In the genomic region with DNA sequence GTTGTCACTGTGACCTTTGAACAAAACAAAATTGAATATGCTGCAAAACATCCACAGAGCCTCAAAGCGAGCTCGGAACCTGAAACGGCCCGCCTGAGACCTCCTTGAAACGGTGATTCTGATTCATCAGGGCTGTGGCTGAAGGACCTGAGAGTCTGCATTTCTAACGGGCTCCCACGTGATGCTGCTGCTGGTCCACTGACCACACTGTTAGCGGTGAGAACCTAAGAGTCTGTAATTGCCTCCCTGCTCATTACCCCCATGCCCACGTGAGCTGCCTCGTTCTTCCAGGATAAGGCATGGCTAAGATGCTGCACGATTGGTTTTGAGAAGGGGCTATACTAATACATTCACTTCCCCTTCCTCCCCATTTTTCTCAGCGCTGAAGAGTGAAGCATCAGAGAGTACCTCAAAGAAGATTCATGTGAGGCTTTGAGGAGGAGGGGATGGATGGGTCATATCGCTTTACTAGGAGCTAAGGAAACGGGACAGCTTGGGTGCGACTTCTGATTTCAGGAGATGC, we compare ENCODE assay signal across 9 cellular contexts. TPM values are rescaled to one million over a fixed set of nuclear protein-coding genes. Genes with fewer than 3 reads are reported as not detected.
DNase-seq lines count a peak whose midpoint lies in the region; TF ChIP-seq lines count a peak whose summit lies in the region.
"Had no signal": no experiment of that assay in that cellular context is flagged by ENCODE, and none has a peak within 500 bp of the region (broad histone marks: within the 10 kb centered on the region; RNA-seq: fewer than 3 reads in every experiment).

No MANE protein-coding gene starts in this region.

- DNase-seq in activated CD4-positive, alpha-beta T cell treated with anti-CD3 and anti-CD28 coated beads, Interleukin-2, amount 10 ng/mL, durations not matched to agents 24 days and 14 days, result no peak
- no peak for DNase-seq in activated CD4-positive, alpha-beta T cell treated with anti-CD3 and anti-CD28 coated beads, Interleukin-2, amount 50 U/mL, for 4 hours
- no peak for DNase-seq in Peyer's patch
- DNase-seq in testis, result no peak
- no peak for DNase-seq in OCI-M2 (lab: John Stamatoyannopoulos, UW; ENCODE audit: unreplicated experiment)
- DNase-seq in DMS114 treated with DMSO at 0.1 percent for 48 hours (lab: John Stamatoyannopoulos, UW; ENCODE audit: unreplicated experiment), result no peak
- no peak for DNase-seq in ecto neural progenitor cell (ENCODE audit: low spot score)

- H3K36me3 ChIP-seq in Peyer's patch, result no peaks in the 10 kb centered on the region
- H3K36me3 ChIP-seq in iPS-20b (ENCODE audit: insufficient read depth, low read depth, low read length), result no peaks in the 10 kb centered on the region
- H3K36me3 ChIP-seq in testis (ENCODE audit: low read depth, missing control alignments), result no peaks in the 10 kb centered on the region
- H3K36me3 ChIP-seq: right atrium auricular region had no signal

- no peaks in the 10 kb centered on the region for H3K36me3 Mint-ChIP-seq in activated CD4-positive, alpha-beta T cell treated with anti-CD3 and anti-CD28 coated beads, Interleukin-2, amount 10 ng/mL, durations not matched to agents 24 days and 14 days (ENCODE audit: low read depth)

- no peaks in the 10 kb centered on the region for H3K27me3 ChIP-seq in Peyer's patch
- peaks cover 68% of the 10 kb centered on the region for H3K27me3 ChIP-seq in iPS-20b (ENCODE audit: insufficient read depth, low read length)
- no peaks in the 10 kb centered on the region for H3K27me3 ChIP-seq in testis
- H3K27me3 ChIP-seq: right atrium auricular region had no signal

- no peaks in the 10 kb centered on the region for H3K9me3 Mint-ChIP-seq in activated CD4-positive, alpha-beta T cell treated with anti-CD3 and anti-CD28 coated beads, Interleukin-2, amount 10 ng/mL, durations not matched to agents 24 days and 14 days

- no peaks in the 10 kb centered on the region for H3K9me3 ChIP-seq in Peyer's patch
- no peaks in the 10 kb centered on the region for H3K9me3 ChIP-seq in iPS-20b (ENCODE audit: insufficient read depth, low read depth, low read length)
- H3K9me3 ChIP-seq in testis, result no peaks in the 10 kb centered on the region
- H3K9me3 ChIP-seq: right atrium auricular region had no signal

- peak overlapping the region; percentile 2 to 47 (median 37) for H3K4me3 ChIP-seq in Peyer's patch
- peak overlapping the region; percentile 70; the same call in 1 of the 2 replicates for H3K4me3 ChIP-seq in iPS-20b (ENCODE audit: low read length)
- peak overlapping the region; percentile 31 to 39 for H3K4me3 ChIP-seq in testis

- intact Hi-C loops in activated CD4-positive, alpha-beta T cell treated with anti-CD3 and anti-CD28 coated beads, Interleukin-2, amount 10 ng/mL, durations not matched to agents 24 days and 14 days (cut with micrococcal nuclease), result loop anchor here (1.0 to 5.0 kb wide), 4 partner anchors 10 to 230 kb away; partner anchors contain the start of gene TLR5
- intact Hi-C loops in testis (cut with DNase I; ENCODE audit: low total_unique reads), result loop anchor here (10.0 kb wide), 1 partner anchor 551 kb away; no protein-coding TSS in a partner anchor

- peaks cover 2% of the 10 kb centered on the region for H3K4me1 Mint-ChIP-seq in activated CD4-positive, alpha-beta T cell treated with anti-CD3 and anti-CD28 coated beads, Interleukin-2, amount 10 ng/mL, durations not matched to agents 24 days and 14 days

- TF ChIP-seq POLR2A in Peyer's patch (IDR thresholded peaks at IDR 0.05), result no peak
- TF ChIP-seq POLR2A in testis (IDR thresholded peaks at IDR 0.05), result no peak

- H3K27me3 Mint-ChIP-seq in activated CD4-positive, alpha-beta T cell treated with anti-CD3 and anti-CD28 coated beads, Interleukin-2, amount 10 ng/mL, durations not matched to agents 24 days and 14 days, result peaks cover 60% of the 10 kb centered on the region

- H3K4me1 ChIP-seq in Peyer's patch (peaks cover 0 to 21% (median 6%) of the 10 kb centered on the region in 4 donors), iPS-20b (ENCODE audit: insufficient read depth, low read length) (peaks cover 17% of the 10 kb centered on the region), testis (peaks cover 7% of the 10 kb centered on the region)

- H3K9ac ChIP-seq in iPS-20b (ENCODE audit: low read depth, low read length), result no peak overlapping the region

- H3K27ac ChIP-seq in Peyer's patch (peak overlapping the region in 1 of 4 donors; percentile 40), iPS-20b (ENCODE audit: low read length) (no peak overlapping the region), testis (no peak overlapping the region)

- WGBS in testis, 2 donors, result 26 to 35% methylated on average over 15 of the region's 15 CpGs

- no peak for TF ChIP-seq CTCF in Peyer's patch (IDR thresholded peaks at IDR 0.05)
- TF ChIP-seq CTCF in testis (IDR thresholded peaks at IDR 0.05), result peak in 1 of 3 experiments; percentile 95

- no peak overlapping the region for H3K27ac Mint-ChIP-seq in activated CD4-positive, alpha-beta T cell treated with anti-CD3 and anti-CD28 coated beads, Interleukin-2, amount 10 ng/mL, durations not matched to agents 24 days and 14 days

- peak overlapping the region; percentile 13 for H3K4me3 Mint-ChIP-seq in activated CD4-positive, alpha-beta T cell treated with anti-CD3 and anti-CD28 coated beads, Interleukin-2, amount 10 ng/mL, durations not matched to agents 24 days and 14 days

RNA-seq across cellular contexts. Expression of gene TLR5, which starts 9.7 kb away (rescaled TPM):
- 0.09 TPM in 1 of 2 replicates, not detected in the other for total RNA-seq in activated CD4-positive, alpha-beta T cell treated with anti-CD3 and anti-CD28 coated beads, Interleukin-2, amount 10 ng/mL, durations not matched to agents 24 days and 14 days
- total RNA-seq in Peyer's patch (1 to 10 TPM in 3 of 4 donors, under 1 TPM in 1; 0.85 to 6.6 (median 2.3) TPM), testis (10 to 100 TPM in 1 of 2 donors, 1 to 10 TPM in 1; 4.2 to 13.8 TPM)
- 5.4 TPM for polyA plus RNA-seq in testis (ENCODE audit: insufficient read depth, low read depth, low replicate concordance)
